Comparison of ENCODE assay signal across 15 cellular contexts in the genomic region with DNA sequence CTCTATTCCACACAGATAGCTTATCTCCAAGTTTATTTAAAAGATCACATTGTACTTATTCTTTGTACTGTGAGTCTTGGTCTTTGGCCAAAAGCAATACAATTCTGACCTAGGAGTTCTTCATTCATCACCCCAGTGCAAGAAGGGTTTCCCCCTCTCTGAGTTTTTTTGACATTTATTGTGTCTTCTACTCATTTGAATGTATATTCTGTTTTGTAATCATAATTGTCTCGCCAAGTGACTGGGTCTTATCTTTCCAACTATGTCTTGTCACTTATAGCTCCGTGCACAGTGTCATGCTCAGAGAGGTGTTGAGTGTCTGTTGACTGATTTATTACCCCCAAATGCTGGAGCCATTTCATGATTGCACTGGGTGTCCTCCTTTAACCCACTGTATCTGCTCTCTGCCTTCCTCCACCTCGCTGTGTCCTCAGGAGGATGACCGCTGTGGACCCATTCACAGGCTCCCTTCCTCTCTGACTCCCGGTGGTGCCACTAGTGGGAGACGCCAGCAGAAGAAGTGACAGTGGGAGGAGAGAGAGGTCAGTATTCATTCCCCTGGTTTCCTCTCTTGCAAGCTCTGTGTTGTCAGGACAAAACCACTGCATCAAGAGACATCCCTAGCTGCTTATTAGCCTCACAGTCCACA. TPM values are rescaled to one million over a fixed set of nuclear protein-coding genes. Genes with fewer than 3 reads are reported as not detected.
A peak's percentile ranks its signal among the peaks of the same experiment; 100 is the strongest.
DNase-seq lines count a peak whose midpoint lies in the region; ATAC-seq and TF ChIP-seq lines count a peak whose summit lies in the region.
"Had no signal": no experiment of that assay in that cellular context is flagged by ENCODE, and none has a peak within 500 bp of the region (broad histone marks: within the 10 kb centered on the region; RNA-seq: fewer than 3 reads in every experiment).

No MANE protein-coding gene starts in this region.

- ATAC-seq in Right ventricle myocardium inferior (peak; percentile 77), psoas muscle (peak; percentile 59 to 96 (median 88)), HG03280 (IDR thresholded peaks at IDR 0.05; ENCODE audit: unreplicated experiment) (no peak)
- ATAC-seq: PC-3 had no signal

- intact Hi-C loops in Right ventricle myocardium inferior (cut with DNase I), result no loop called here
- intact Hi-C loops in left ventricle myocardium inferior (cut with micrococcal nuclease), result no loop called here
- intact Hi-C loops in psoas muscle (cut with DNase I), result no loop called here

- H3K4me3 ChIP-seq in right atrium auricular region (no peak overlapping the region), left ventricle myocardium inferior (no peak overlapping the region), psoas muscle (no peak overlapping the region)
- H3K4me3 ChIP-seq: BLaER1 treated with 17β-estradiol and CSF1 and Interleukin-3, amounts not matched to agents 10 nM and 100 nM; HAP-1 had no signal

- H3K27me3 ChIP-seq in right atrium auricular region, result no peaks in the 10 kb centered on the region
- no peaks in the 10 kb centered on the region for H3K27me3 ChIP-seq in left ventricle myocardium inferior (ENCODE audit: low read depth)
- H3K27me3 ChIP-seq in psoas muscle (ENCODE audit: insufficient read depth in 3 of 3, low read length in 2 of 3), result no peaks in the 10 kb centered on the region
- H3K27me3 ChIP-seq: BLaER1 treated with 17β-estradiol and CSF1 and Interleukin-3, amounts not matched to agents 10 nM and 100 nM had no signal

- H3K4me1 ChIP-seq in right atrium auricular region (peaks cover 0 to 14% of the 10 kb centered on the region in 2 donors), left ventricle myocardium inferior (peaks cover 34% of the 10 kb centered on the region), psoas muscle (peaks cover 13% of the 10 kb centered on the region)
- H3K4me1 ChIP-seq: HAP-1 had no signal

- H3K9me3 ChIP-seq in right atrium auricular region (no peaks in the 10 kb centered on the region), left ventricle myocardium inferior (replicated peaks) (no peaks in the 10 kb centered on the region), psoas muscle (no peaks in the 10 kb centered on the region)
- H3K9me3 ChIP-seq: HAP-1 had no signal

- DNase-seq in Right ventricle myocardium inferior (ENCODE audit: missing footprints) (no peak), right atrium auricular region (ENCODE audit: low spot score) (no peak), left ventricle myocardium inferior (no peak), psoas muscle (no peak), C1 segment of cervical spinal cord (lab: John Stamatoyannopoulos, UW) (no peak)
- DNase-seq in activated CD4-positive, alpha-beta T cell treated with anti-CD3 and anti-CD28 coated beads for 4 hours, result no peak
- DNase-seq: NCI-H146, NCI-H2081 treated with DMSO at 0.1 percent for 48 hours, NCI-H226, NCI-H748 treated with DMSO at 0.1 percent for 48 hours, PC-3 had no signal

- H3K27ac ChIP-seq in right atrium auricular region (no peak overlapping the region), VCaP (peak overlapping the region; percentile 82), left ventricle myocardium inferior (replicated peaks) (peak overlapping the region; percentile 40), psoas muscle (no peak overlapping the region)
- H3K27ac ChIP-seq: BLaER1 treated with 17β-estradiol and CSF1 and Interleukin-3, amounts not matched to agents 10 nM and 100 nM had no signal

- TF ChIP-seq CTCF in right atrium auricular region (IDR thresholded peaks at IDR 0.05), result no peak
- no peak; the same call in 1 of the 2 replicates for TF ChIP-seq CTCF in VCaP (conservative IDR thresholded peaks at IDR 0.05)
- TF ChIP-seq CTCF in left ventricle myocardium inferior (IDR thresholded peaks at IDR 0.05; ENCODE audit: borderline replicate concordance), result no peak
- TF ChIP-seq CTCF in psoas muscle (IDR thresholded peaks at IDR 0.05), result no peak

- H3K36me3 ChIP-seq in right atrium auricular region, result no peaks in the 10 kb centered on the region
- no peaks in the 10 kb centered on the region for H3K36me3 ChIP-seq in left ventricle myocardium inferior
- H3K36me3 ChIP-seq in psoas muscle (ENCODE audit: insufficient read depth in 1 of 2, low read depth in 1 of 2), result no peaks in the 10 kb centered on the region
- H3K36me3 ChIP-seq: BLaER1 treated with 17β-estradiol and CSF1 and Interleukin-3, amounts not matched to agents 10 nM and 100 nM; HAP-1 had no signal

- WGBS in psoas muscle, 3 donors, result 27 to 38% (median 34%) methylated on average over 6 of the region's 6 CpGs

RNA-seq across cellular contexts. Expression of gene TRIO, which starts 11.2 kb away (rescaled TPM):
- total RNA-seq in Right ventricle myocardium inferior, result 56.9 TPM
- 10 to 100 TPM; 51.6 to 67.0 TPM for total RNA-seq in right atrium auricular region
- 52.8 TPM for total RNA-seq in left ventricle myocardium inferior
- 10 to 100 TPM; 35.0 to 77.5 (median 51.7) TPM for total RNA-seq in psoas muscle
- 10 to 100 TPM; 18.5 to 31.7 (median 19.4) TPM for polyA plus RNA-seq in psoas muscle

Comparison
In these comparisons a context has a peak if more than half of its experiments do, and no peak if none do; other contexts are left out.
1. H3K27ac ChIP-seq: peak in VCaP (single experiment) and left ventricle myocardium inferior (single experiment); none in right atrium auricular region (0 of 2) and psoas muscle (single experiment).